In genomic region chr2:120522151-120522751, GRCh38 we compare ENCODE assay signal across 25 cellular contexts.
DNase-seq lines count a peak whose midpoint lies in the region; ATAC-seq, FAIRE-seq and TF ChIP-seq lines count a peak whose summit lies in the region.
"Had no signal": no experiment of that assay in that cellular context is flagged by ENCODE, and none has a peak within 500 bp of the region (broad histone marks: within the 10 kb centered on the region; RNA-seq: fewer than 3 reads in every experiment).

No MANE protein-coding gene starts in this region.

- ATAC-seq in HG03342 (IDR thresholded peaks at IDR 0.05; ENCODE audit: unreplicated experiment), result no peak
- ATAC-seq in HG03460 (IDR thresholded peaks at IDR 0.05; ENCODE audit: unreplicated experiment), result no peak
- ATAC-seq: activated naive CD8-positive, alpha-beta T cell treated with anti-CD3 and anti-CD28 coated beads, Interleukin-2, amount 50 U/mL, for 24 hours; gastrocnemius medialis had no signal

- FAIRE-seq in kidney (lab: Jason Lieb, UNC), result no peak
- FAIRE-seq: GM19239 had no signal

- no peak for TF ChIP-seq CTCF in fibroblast of the aortic adventitia (IDR thresholded peaks at IDR 0.05; ENCODE audit: insufficient read depth, low read length)
- TF ChIP-seq CTCF in kidney (IDR thresholded peaks at IDR 0.05; ENCODE audit: borderline replicate concordance, extremely low read depth, insufficient read depth), result no peak
- no peak for TF ChIP-seq CTCF in smooth muscle cell (IDR thresholded peaks at IDR 0.05; ENCODE audit: borderline replicate concordance, insufficient read depth, poor library complexity, severe bottlenecking)
- no peak for TF ChIP-seq CTCF in colonic mucosa (IDR thresholded peaks at IDR 0.05)

- intact Hi-C loops in kidney (cut with DNase I), result no loop called here
- intact Hi-C loops in colonic mucosa (cut with DNase I), result no loop called here

- peaks cover 14% of the 10 kb centered on the region for H3K4me1 ChIP-seq in NT2/D1 (ENCODE audit: insufficient read depth, insufficient read length)
- peaks cover 4 to 10% of the 10 kb centered on the region in 2 donors for H3K4me1 ChIP-seq in kidney (ENCODE audit: control insufficient read depth in 1 of 2, insufficient read depth in 1 of 2, low read depth in 1 of 2, low read length in 2 of 2)
- H3K4me1 ChIP-seq in smooth muscle cell (ENCODE audit: low read depth), result no peaks in the 10 kb centered on the region
- no peaks in the 10 kb centered on the region for H3K4me1 ChIP-seq in colonic mucosa
- H3K4me1 ChIP-seq: vagina had no signal

- no peak overlapping the region for H3K4me3 ChIP-seq in NT2/D1 (ENCODE audit: insufficient read length, low read depth)
- H3K4me3 ChIP-seq in fibroblast of the aortic adventitia (ENCODE audit: low read depth, low read length), result no peak overlapping the region
- no peak overlapping the region for H3K4me3 ChIP-seq in kidney (ENCODE audit: low read length in 2 of 2)
- H3K4me3 ChIP-seq in smooth muscle cell, result no peak overlapping the region
- no peak overlapping the region for H3K4me3 ChIP-seq in colonic mucosa
- H3K4me3 ChIP-seq: gastrocnemius medialis, vagina had no signal

- no peaks in the 10 kb centered on the region for H3K9me3 ChIP-seq in NT2/D1 (ENCODE audit: insufficient read depth, low read length)
- H3K9me3 ChIP-seq in kidney (ENCODE audit: control insufficient read depth in 1 of 2, low read length in 2 of 2), result no peaks in the 10 kb centered on the region
- H3K9me3 ChIP-seq in smooth muscle cell (replicated peaks; ENCODE audit: low read depth), result no peaks in the 10 kb centered on the region
- H3K9me3 ChIP-seq in colonic mucosa, result no peaks in the 10 kb centered on the region
- H3K9me3 ChIP-seq: gastrocnemius medialis, vagina had no signal

- H3K27me3 ChIP-seq in NT2/D1 (ENCODE audit: insufficient read depth, insufficient read length) (peaks cover 59% of the 10 kb centered on the region), smooth muscle cell (ENCODE audit: low read depth) (peaks cover 4% of the 10 kb centered on the region), colonic mucosa (peaks cover 6% of the 10 kb centered on the region)
- H3K27me3 ChIP-seq: gastrocnemius medialis, vagina had no signal

- DNase-seq in NT2/D1 (ENCODE audit: low read depth, low spot score) (no peak), fibroblast of the aortic adventitia (ENCODE audit: low read depth) (peak; percentile 41), kidney (peak; percentile 61), smooth muscle cell (lab: John Stamatoyannopoulos, UW; ENCODE audit: unreplicated experiment) (no peak), colonic mucosa (no peak)
- DNase-seq: activated CD4-positive, alpha-beta T cell treated with anti-CD3 and anti-CD28 coated beads for 4 hours; activated CD8-positive, alpha-beta memory T cell treated with anti-CD3 and anti-CD28 coated beads for 24 hours; activated gamma-delta T cell; activated naive CD8-positive, alpha-beta T cell treated with anti-CD3 and anti-CD28 coated beads, Interleukin-2, amount 50 U/mL, for 24 hours; activated T-cell treated with anti-CD3 and anti-CD28 coated beads, Interleukin-2, amount 50 U/mL, for 1 hour; CD4-positive, CD25-positive, alpha-beta regulatory T cell; DMS 273 treated with DMSO at 0.1 percent for 48 hours; effector memory CD4-positive, alpha-beta T cell; erythroblast; gastrocnemius medialis; KG1; kidney glomerular epithelial cell; MM.1S; NCI-H1417 treated with DMSO at 0.1 percent for 48 hours; stimulated activated CD4-positive, alpha-beta T cell treated with anti-CD3 and anti-CD28 coated beads, Interleukin-4, amount 100 ng/mL, for 4 hours; stimulated activated naive CD4-positive, alpha-beta T cell had no signal

- no peak overlapping the region for H2AFZ ChIP-seq in smooth muscle cell (ENCODE audit: low read depth)

- H3F3A ChIP-seq in smooth muscle cell (ENCODE audit: low read depth), result no peaks in the 10 kb centered on the region

- H3K36me3 ChIP-seq in NT2/D1 (ENCODE audit: insufficient read depth, insufficient read length, low read length) (no peaks in the 10 kb centered on the region), kidney (ENCODE audit: control insufficient read depth in 1 of 2, insufficient read depth in 2 of 2, low read length in 2 of 2) (no peaks in the 10 kb centered on the region), smooth muscle cell (ENCODE audit: low read depth) (no peaks in the 10 kb centered on the region), colonic mucosa (no peaks in the 10 kb centered on the region)
- H3K36me3 ChIP-seq: gastrocnemius medialis, vagina had no signal

- WGBS in smooth muscle cell (ENCODE audit: low lambda C conversion rate), result 39% methylated on average over 32 of the region's 33 CpGs

- no peaks in the 10 kb centered on the region for H4K20me1 ChIP-seq in smooth muscle cell (ENCODE audit: low read depth)

- H3K4me2 ChIP-seq in smooth muscle cell, result peak overlapping the region; percentile 33

- H3K27ac ChIP-seq in kidney (ENCODE audit: low read depth in 2 of 2, low read length in 2 of 2), result no peak overlapping the region
- no peak overlapping the region for H3K27ac ChIP-seq in smooth muscle cell (ENCODE audit: low read depth)
- H3K27ac ChIP-seq in colonic mucosa, result no peak overlapping the region
- H3K27ac ChIP-seq: gastrocnemius medialis, vagina had no signal

- H3K9ac ChIP-seq in NT2/D1 (ENCODE audit: insufficient read length, low read depth) (peak overlapping the region; percentile 17), kidney (ENCODE audit: low read length in 2 of 2) (no peak overlapping the region), smooth muscle cell (ENCODE audit: low read depth) (no peak overlapping the region), colonic mucosa (ENCODE audit: low read depth in 2 of 2, low read length in 2 of 2) (no peak overlapping the region)

- no peaks in the 10 kb centered on the region for H3K79me2 ChIP-seq in smooth muscle cell (ENCODE audit: low read depth)

Comparison
In these comparisons a context has a peak if more than half of its experiments do, and no peak if none do; other contexts are left out.
1. DNase-seq: peak in fibroblast of the aortic adventitia (single experiment) and kidney (single experiment); none in NT2/D1 (single experiment), smooth muscle cell (single experiment) and colonic mucosa (single experiment).